3 cellular contexts compared by ENCODE assay signal in the genomic region with DNA sequence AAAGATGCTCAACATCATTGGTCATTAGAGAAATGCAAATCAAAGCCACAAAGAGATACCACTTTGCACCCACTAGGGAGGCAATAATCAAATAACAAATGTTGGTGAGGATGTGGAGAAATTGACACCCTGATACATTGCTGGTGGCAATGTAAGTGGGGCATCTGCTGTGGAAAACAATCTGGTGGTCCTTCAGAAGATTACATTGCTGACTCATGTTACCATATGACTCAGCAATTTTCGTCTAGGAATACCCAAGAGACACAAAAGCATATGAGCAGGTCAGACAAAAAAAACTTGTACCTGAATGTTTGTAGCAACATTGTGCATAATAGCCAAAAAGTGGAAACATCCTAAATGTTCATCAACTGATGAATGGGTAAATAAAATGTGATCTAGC.
TF ChIP-seq lines count a peak whose summit lies in the region.

No MANE protein-coding gene starts in this region.

TF ChIP-seq in SK-N-SH treated with all-trans-retinoic acid at 6 μM for 48 hours, 23 proteins besides CTCF, POLR2A, EP300 and RAD21:
- TF ChIP-seq GLIS3 (CRISPR knock-in tag; IDR thresholded peaks at IDR 0.05) (no peak), TOX (CRISPR knock-in tag; IDR thresholded peaks at IDR 0.05; ENCODE audit: borderline replicate concordance) (no peak), BACH2 (CRISPR knock-in tag; IDR thresholded peaks at IDR 0.05; ENCODE audit: borderline replicate concordance) (peak; percentile 67; the same call in 1 of the 2 replicates)

TF ChIP-seq in SK-N-SH, 30 proteins besides CTCF, POLR2A, EP300 and RAD21:
- TF ChIP-seq EZH2phosphoT487 (IDR thresholded peaks at IDR 0.05; ENCODE audit: borderline replicate concordance, low read depth) (no peak), TCF12 (IDR thresholded peaks at IDR 0.05) (no peak), RCOR1 (IDR thresholded peaks at IDR 0.05; ENCODE audit: low read length) (no peak), TEAD4 (IDR thresholded peaks at IDR 0.05; ENCODE audit: borderline replicate concordance, insufficient read depth) (no peak), MXI1 (IDR thresholded peaks at IDR 0.05; ENCODE audit: low read depth, low read length) (no peak), GATA2 (CRISPR knock-in tag; IDR thresholded peaks at IDR 0.05) (no peak), SIN3A (IDR thresholded peaks at IDR 0.05; ENCODE audit: borderline replicate concordance, low read depth, low read length) (no peak), SMC3 (IDR thresholded peaks at IDR 0.05; ENCODE audit: low read depth, low read length) (no peak)
- TF ChIP-seq, protein P1, sequence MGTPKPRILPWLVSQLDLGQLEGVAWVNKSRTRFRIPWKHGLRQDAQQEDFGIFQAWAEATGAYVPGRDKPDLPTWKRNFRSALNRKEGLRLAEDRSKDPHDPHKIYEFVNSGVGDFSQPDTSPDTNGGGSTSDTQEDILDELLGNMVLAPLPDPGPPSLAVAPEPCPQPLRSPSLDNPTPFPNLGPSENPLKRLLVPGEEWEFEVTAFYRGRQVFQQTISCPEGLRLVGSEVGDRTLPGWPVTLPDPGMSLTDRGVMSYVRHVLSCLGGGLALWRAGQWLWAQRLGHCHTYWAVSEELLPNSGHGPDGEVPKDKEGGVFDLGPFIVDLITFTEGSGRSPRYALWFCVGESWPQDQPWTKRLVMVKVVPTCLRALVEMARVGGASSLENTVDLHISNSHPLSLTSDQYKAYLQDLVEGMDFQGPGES (IDR thresholded peaks at IDR 0.05; ENCODE audit: low read depth, low read length) = no peak
- TF ChIP-seq, protein P2, sequence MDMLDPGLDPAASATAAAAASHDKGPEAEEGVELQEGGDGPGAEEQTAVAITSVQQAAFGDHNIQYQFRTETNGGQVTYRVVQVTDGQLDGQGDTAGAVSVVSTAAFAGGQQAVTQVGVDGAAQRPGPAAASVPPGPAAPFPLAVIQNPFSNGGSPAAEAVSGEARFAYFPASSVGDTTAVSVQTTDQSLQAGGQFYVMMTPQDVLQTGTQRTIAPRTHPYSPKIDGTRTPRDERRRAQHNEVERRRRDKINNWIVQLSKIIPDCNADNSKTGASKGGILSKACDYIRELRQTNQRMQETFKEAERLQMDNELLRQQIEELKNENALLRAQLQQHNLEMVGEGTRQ (IDR thresholded peaks at IDR 0.05; ENCODE audit: borderline replicate concordance, low read depth, low read length) = no peak

TF ChIP-seq in endothelial cell of umbilical vein, 7 proteins besides CTCF, POLR2A, EP300 and RAD21:
- peak; percentile 33 for TF ChIP-seq FOS (IDR thresholded peaks at IDR 0.05; ENCODE audit: borderline replicate concordance, insufficient read depth, low read length)
- TF ChIP-seq GATA2 (IDR thresholded peaks at IDR 0.05; ENCODE audit: insufficient read depth, insufficient read length, low read depth, low read length) = no peak
